ENCODE assay signal across 11 cellular contexts in genomic region chr14:68948686-68949085, GRCh38. TPM values are rescaled to one million over a fixed set of nuclear protein-coding genes. Genes with fewer than 3 reads are reported as not detected.
DNase-seq lines count a peak whose midpoint lies in the region; ATAC-seq, FAIRE-seq and TF ChIP-seq lines count a peak whose summit lies in the region.
"Had no signal": no experiment of that assay in that cellular context is flagged by ENCODE, and none has a peak within 500 bp of the region (broad histone marks: within the 10 kb centered on the region; RNA-seq: fewer than 3 reads in every experiment).

No MANE protein-coding gene starts in this region.

- H3K36me3 ChIP-seq in HepG2 (replicated peaks in 1 of 2; ENCODE audit: control insufficient read depth in 1 of 2, insufficient read depth in 2 of 2, low read length in 2 of 2) (peaks cover 4 to 14% of the 10 kb centered on the region in 2 experiments; a peak in 3 of 5 replicates), right lobe of liver (no peaks in the 10 kb centered on the region), aorta (ENCODE audit: control insufficient read depth in 1 of 2, insufficient read depth in 2 of 2, low read length in 1 of 2) (no peaks in the 10 kb centered on the region)

- FAIRE-seq in HepG2 (lab: Jason Lieb, UNC), result no peak
- FAIRE-seq: RCC 7860 had no signal

- H2AFZ ChIP-seq in HepG2 (ENCODE audit: low read length), result no peak overlapping the region

- H3K27ac ChIP-seq in HepG2 (ENCODE audit: extremely low read length, insufficient read depth, low read length) (peak overlapping the region; percentile 11), right lobe of liver (peak overlapping the region in 1 of 3 donors; percentile 29), aorta (ENCODE audit: low read depth in 1 of 2, low read length in 2 of 2) (peak overlapping the region; percentile 23 to 82)

- CTCF ChIA-PET in HepG2 (lab: Yijun Ruan, JAX; ENCODE audit: low intra/inter-chr PET ratio, low total read pairs), result no interaction called here

- TF ChIP-seq CTCF in HepG2 (CRISPR knock-in tag; IDR thresholded peaks at IDR 0.05) (no peak), right lobe of liver (IDR thresholded peaks at IDR 0.05) (no peak)

- intact Hi-C loops in HepG2 (cut with micrococcal nuclease; ENCODE audit: unreplicated experiment) (no loop called here), right lobe of liver (cut with DNase I) (no loop called here), aorta (cut with DNase I) (no loop called here)

- TF ChIP-seq EP300 in HepG2 (IDR thresholded peaks at IDR 0.05; ENCODE audit: low read depth in 2 of 2, low read length in 2 of 2) (no peak), HepG2 (CRISPR knock-in tag; IDR thresholded peaks at IDR 0.05; ENCODE audit: borderline replicate concordance) (no peak)

- POLR2A ChIA-PET in HepG2 (lab: Yijun Ruan, JAX), result interaction anchor here (1.0 to 1.1 kb wide), 2 partner anchors 8 to 29 kb away, joined by 3 to 5 read pairs; no protein-coding TSS in a partner anchor
- POLR2A ChIA-PET in naive thymus-derived CD8-positive, alpha-beta T cell (lab: Charles Lee), result interaction anchor here (0.6 to 27.2 kb wide), 11 partner anchors 10 to 204 kb away, joined by 3 to 469 read pairs (median 4); partner anchors contain the start of genes ACTN1 and DCAF5

- peaks cover 99% of the 10 kb centered on the region for H3K4me1 ChIP-seq in HepG2 (ENCODE audit: insufficient read depth, low read length)
- H3K4me1 ChIP-seq in right lobe of liver, result peaks cover 0 to 56% (median 9%) of the 10 kb centered on the region in 4 donors
- H3K4me1 ChIP-seq in aorta (ENCODE audit: control insufficient read depth in 1 of 2, insufficient read depth in 2 of 2, low read length in 2 of 2), result peaks cover 4 to 12% of the 10 kb centered on the region in 2 donors

- H3K27me3 Mint-ChIP-seq in naive thymus-derived CD8-positive, alpha-beta T cell, result no peaks in the 10 kb centered on the region
- peaks cover 29% of the 10 kb centered on the region for H3K27me3 Mint-ChIP-seq in stimulated activated memory B cell treated with anti-CD40 and anti-IgM and Interleukin-4, amounts not matched to agents 10 μg/mL and 1 μg/mL and 100 μg/mL, for 72 hours

- DNase-seq in HepG2 (ENCODE audit: low spot score) (no peak), right lobe of liver (no peak), dermis blood vessel endothelial cell (peak; percentile 28), aorta (peak; percentile 46 to 67), T-helper 2 cell (no peak)
- peak in 5 of 10 donors; percentile 39 to 64 (median 43) for DNase-seq in naive thymus-derived CD8-positive, alpha-beta T cell
- DNase-seq: activated CD8-positive, alpha-beta memory T cell treated with anti-CD3 and anti-CD28 coated beads for 24 hours; NCI-H1417 had no signal

- no peak overlapping the region for H3K4me2 ChIP-seq in HepG2 (ENCODE audit: low read depth, low read length)

- H3K9ac ChIP-seq in HepG2 (ENCODE audit: insufficient read depth, low read depth, low read length), result no peak overlapping the region

- no peaks in the 10 kb centered on the region for H3K9me3 Mint-ChIP-seq in naive thymus-derived CD8-positive, alpha-beta T cell
- H3K9me3 Mint-ChIP-seq in stimulated activated memory B cell treated with anti-CD40 and anti-IgM and Interleukin-4, amounts not matched to agents 10 μg/mL and 1 μg/mL and 100 μg/mL, for 72 hours, result no peaks in the 10 kb centered on the region

- no peak for TF ChIP-seq RAD21 in HepG2 (CRISPR knock-in tag; IDR thresholded peaks at IDR 0.05)

- in situ Hi-C loops in HepG2 (cut with HindIII; ENCODE audit: extremely low pct_ligation_motif_present, low pct_unique_long_range_greater_than_20kb), result no loop called here

- WGBS in HepG2 (ENCODE audit: low lambda C conversion rate), result 89% methylated on average over 3 of the region's 5 CpGs
- 61% methylated on average over 4 of the region's 5 CpGs for WGBS in right lobe of liver (ENCODE audit: insufficient coverage, low coverage, low lambda C conversion rate, missing lambda C conversion rate)
- WGBS in aorta, 2 donors, result 3 to 8% methylated on average over 5 of the region's 5 CpGs

- H3K36me3 Mint-ChIP-seq in naive thymus-derived CD8-positive, alpha-beta T cell, result peaks cover 0 to 14% (median 0%) of the 10 kb centered on the region in 3 donors
- H3K36me3 Mint-ChIP-seq in stimulated activated memory B cell treated with anti-CD40 and anti-IgM and Interleukin-4, amounts not matched to agents 10 μg/mL and 1 μg/mL and 100 μg/mL, for 72 hours, result no peaks in the 10 kb centered on the region

- H3K4me3 ChIP-seq in HepG2 (replicated peaks in 1 of 3; ENCODE audit: insufficient read depth in 1 of 3, low read depth in 2 of 3, low read length in 3 of 3), result no peak overlapping the region
- H3K4me3 ChIP-seq in right lobe of liver, result no peak overlapping the region
- no peak overlapping the region for H3K4me3 ChIP-seq in aorta (ENCODE audit: low read length in 2 of 2)

- peaks cover 98% of the 10 kb centered on the region for H3K79me2 ChIP-seq in HepG2 (ENCODE audit: insufficient read depth, low read length)

- no peak for ATAC-seq in HepG2
- no peak for ATAC-seq in right lobe of liver
- ATAC-seq in naive thymus-derived CD8-positive, alpha-beta T cell, result peak; percentile 51 to 54
- ATAC-seq in aorta (ENCODE audit: low FRiP score), result no peak
- ATAC-seq in stimulated activated memory B cell treated with anti-CD40 and anti-IgM and Interleukin-4, amounts not matched to agents 10 μg/mL and 1 μg/mL and 100 μg/mL, for 72 hours, result no peak
- no peak for ATAC-seq in GM21367 (IDR thresholded peaks at IDR 0.05; ENCODE audit: unreplicated experiment)

- H3K27me3 ChIP-seq in HepG2 (ENCODE audit: control insufficient read depth in 1 of 2, insufficient read depth in 2 of 2, low read length in 2 of 2), result no peaks in the 10 kb centered on the region
- no peaks in the 10 kb centered on the region for H3K27me3 ChIP-seq in right lobe of liver
- H3K27me3 ChIP-seq in aorta (ENCODE audit: control insufficient read depth in 1 of 2, insufficient read depth in 2 of 2, low read length in 1 of 2), result no peaks in the 10 kb centered on the region

- peak overlapping the region; percentile 94 to 99 (median 97) for H3K27ac Mint-ChIP-seq in naive thymus-derived CD8-positive, alpha-beta T cell
- H3K27ac Mint-ChIP-seq in stimulated activated memory B cell treated with anti-CD40 and anti-IgM and Interleukin-4, amounts not matched to agents 10 μg/mL and 1 μg/mL and 100 μg/mL, for 72 hours, result no peak overlapping the region

- peaks cover 58 to 96% (median 93%) of the 10 kb centered on the region in 4 donors for H3K4me1 Mint-ChIP-seq in naive thymus-derived CD8-positive, alpha-beta T cell
- peaks cover 9% of the 10 kb centered on the region for H3K4me1 Mint-ChIP-seq in stimulated activated memory B cell treated with anti-CD40 and anti-IgM and Interleukin-4, amounts not matched to agents 10 μg/mL and 1 μg/mL and 100 μg/mL, for 72 hours

- H3K9me3 ChIP-seq in HepG2 (ENCODE audit: low read length), result no peaks in the 10 kb centered on the region
- no peaks in the 10 kb centered on the region for H3K9me3 ChIP-seq in right lobe of liver
- no peaks in the 10 kb centered on the region for H3K9me3 ChIP-seq in aorta (ENCODE audit: control insufficient read depth, low read length)

- H3K4me3 Mint-ChIP-seq in naive thymus-derived CD8-positive, alpha-beta T cell, result peak overlapping the region; percentile 39 to 86 (median 74)
- no peak overlapping the region for H3K4me3 Mint-ChIP-seq in stimulated activated memory B cell treated with anti-CD40 and anti-IgM and Interleukin-4, amounts not matched to agents 10 μg/mL and 1 μg/mL and 100 μg/mL, for 72 hours

- H4K20me1 ChIP-seq in HepG2 (ENCODE audit: insufficient read depth, low read length), result peaks cover 42% of the 10 kb centered on the region

- TF ChIP-seq POLR2A in HepG2 (IDR thresholded peaks at IDR 0.05; ENCODE audit: insufficient read depth in 1 of 2, low read depth in 2 of 2, low read length in 2 of 2), result no peak
- no peak for TF ChIP-seq POLR2A in right lobe of liver (IDR thresholded peaks at IDR 0.05)

- BruUV-seq in HepG2 (replicated peaks; lab: Mats Ljungman, UMichigan), result no TSS peak

TF ChIP-seq in HepG2, 621 proteins besides CTCF, POLR2A, EP300 and RAD21 (continues in another document):
- no peak for TF ChIP-seq PLRG1 (conservative IDR thresholded peaks at IDR 0.05)
- TF ChIP-seq MBD4 (IDR thresholded peaks at IDR 0.05; ENCODE audit: borderline replicate concordance, low read length), result no peak
- TF ChIP-seq FOXP1 (IDR thresholded peaks at IDR 0.05), result no peak
- TF ChIP-seq FOXP1 (CRISPR knock-in tag; IDR thresholded peaks at IDR 0.05), result no peak
- TF ChIP-seq ZNF432 (CRISPR knock-in tag; IDR thresholded peaks at IDR 0.05; ENCODE audit: borderline replicate concordance), result no peak

RNA-seq across cellular contexts. Expression of gene ACTN1, which starts 30.4 kb away (rescaled TPM):
- total RNA-seq in HepG2 (2016; rRNA removed; fragmentation: Illumina TruSeq; extraction: Trizol) (58.6 and 62.4 TPM in 2 replicates), right lobe of liver (100 to 1,000 TPM in 3 of 6 experiments, 10 to 100 TPM in 3; 53.1 to 145 (median 100) TPM), dermis blood vessel endothelial cell (233 and 441 TPM in 2 replicates), aorta (1,000 to 10,000 TPM in 1 of 2 donors, 100 to 1,000 TPM in 1; 883 to 1,590 TPM)
- total RNA-seq in HepG2 (2016; cell fraction: cytosol; rRNA removed; fragmentation: Illumina TruSeq; extraction: Trizol; ENCODE audit: low read depth), result 9.6 and 10.7 TPM in 2 replicates
- total RNA-seq in HepG2 (2016; cell fraction: insoluble cytoplasmic fraction; rRNA removed; fragmentation: Illumina TruSeq; extraction: Trizol), result 55.0 and 63.6 TPM in 2 replicates
- 25.2 and 28.3 TPM in 2 replicates for total RNA-seq in HepG2 (2016; cell fraction: membrane; rRNA removed; fragmentation: Illumina TruSeq; extraction: Trizol)
- 62.9 and 75.6 TPM in 2 replicates for total RNA-seq in HepG2 (2016; cell fraction: nucleus; rRNA removed; fragmentation: Illumina TruSeq; extraction: Trizol)
- polyA plus RNA-seq in HepG2 (2011; rRNA removed) (152 and 162 TPM in 2 replicates), aorta (100 to 1,000 TPM in 1 of 2 donors, 10 to 100 TPM in 1; 82.0 to 378 TPM)
- 97.7 and 136 TPM in 2 replicates for polyA plus RNA-seq in HepG2 (2011; cell fraction: cytosol; rRNA removed)
- 162 and 195 TPM in 2 replicates for polyA plus RNA-seq in HepG2 (2011; cell fraction: nucleus; rRNA removed)
- 109 and 118 TPM in 2 replicates for polyA plus RNA-seq in HepG2 (2012)
- 8.0 and 10.4 TPM in 2 replicates for polyA plus RNA-seq in HepG2 (2016; cell fraction: cytosol; fragmentation: Illumina TruSeq; extraction: Trizol; ENCODE audit: low read depth)
- polyA plus RNA-seq in HepG2 (2016; cell fraction: insoluble cytoplasmic fraction; fragmentation: Illumina TruSeq; extraction: Trizol; ENCODE audit: low read depth), result 67.9 and 88.1 TPM in 2 replicates
- polyA plus RNA-seq in HepG2 (2016; cell fraction: membrane; fragmentation: Illumina TruSeq; extraction: Trizol; ENCODE audit: low read depth), result 15.3 and 18.8 TPM in 2 replicates
- polyA plus RNA-seq in HepG2 (2016; cell fraction: nucleus; fragmentation: Illumina TruSeq; extraction: Trizol; ENCODE audit: insufficient read depth, low read depth), result 91.6 and 93.8 TPM in 2 replicates
- polyA minus RNA-seq in HepG2 (2011; rRNA and poly(A)+ RNA removed; ENCODE audit: low replicate concordance), result 144 and 214 TPM in 2 replicates
- polyA minus RNA-seq in HepG2 (2011; cell fraction: cytosol; rRNA and poly(A)+ RNA removed), result 167 and 168 TPM in 2 replicates
- 119 and 126 TPM in 2 replicates for polyA minus RNA-seq in HepG2 (2011; cell fraction: nucleus; rRNA and poly(A)+ RNA removed)
- total RNA-seq in naive thymus-derived CD8-positive, alpha-beta T cell, result 100 to 1,000 TPM; 333 to 341 TPM
- polyA plus RNA-seq in naive thymus-derived CD8-positive, alpha-beta T cell, result 100 to 1,000 TPM; 144 to 436 (median 267) TPM

Comparison
In these comparisons a context has a peak if more than half of its experiments do, and no peak if none do; other contexts are left out.
1. ATAC-seq: peak in naive thymus-derived CD8-positive, alpha-beta T cell (2 of 2); none in HepG2 (single experiment), right lobe of liver (0 of 4), aorta (single experiment), stimulated activated memory B cell treated with anti-CD40 and anti-IgM and Interleukin-4, amounts not matched to agents 10 μg/mL and 1 μg/mL and 100 μg/mL, for 72 hours (single experiment) and GM21367 (single experiment).
2. DNase-seq: peak in dermis blood vessel endothelial cell (single experiment) and aorta (2 of 2); none in HepG2 (single experiment), right lobe of liver (0 of 3) and T-helper 2 cell (0 of 5).